ENCODE assay signal across 24 cellular contexts in the genomic region with DNA sequence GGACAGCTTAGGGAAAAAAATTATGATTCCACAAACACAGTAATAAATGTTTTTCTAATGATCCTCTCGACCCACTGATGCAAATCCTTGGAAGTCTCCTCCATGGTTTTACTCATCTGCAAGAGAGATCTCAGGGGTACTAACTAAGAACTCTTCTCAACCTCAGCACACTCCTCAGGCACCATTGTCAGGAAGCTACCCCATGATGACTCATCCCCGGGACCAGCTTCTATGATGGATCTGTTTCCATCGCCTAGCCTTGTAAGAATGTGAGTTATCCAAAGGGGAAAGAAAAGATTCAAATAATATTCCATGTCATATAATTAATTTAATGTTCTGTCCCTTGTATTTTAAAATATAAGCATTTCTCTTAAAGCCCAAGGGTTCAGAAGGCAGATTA.
"Had no signal": no experiment of that assay in that cellular context is flagged by ENCODE, and none has a peak within 500 bp of the region (broad histone marks: within the 10 kb centered on the region; RNA-seq: fewer than 3 reads in every experiment).

No MANE protein-coding gene starts in this region.

- H3K9me3 ChIP-seq: MG63 had no signal

- H3K27ac ChIP-seq: cardiac muscle cell, KMS-11 had no signal

- H3K27me3 ChIP-seq: cardiac muscle cell, MG63 had no signal

- H3K36me3 ChIP-seq: cardiac muscle cell, MG63 had no signal

- DNase-seq: activated CD4-positive, alpha-beta T cell treated with anti-CD3 and anti-CD28 coated beads, Interleukin-2, amount 10 ng/mL, durations not matched to agents 24 days and 14 days; activated CD4-positive, alpha-beta T cell treated with anti-CD3 and anti-CD28 coated beads, Interleukin-2, amount 50 U/mL, for 48 hours; activated CD4-positive, CD25-positive, alpha-beta regulatory T cell treated with anti-CD3 and anti-CD28 coated beads, Interleukin-2, amount 50 U/mL, for 72 hours; activated CD8-positive, alpha-beta memory T cell treated with anti-CD3 and anti-CD28 coated beads, Interleukin-2, amount 10 ng/mL, durations not matched to agents 7 days and 5 days; activated effector memory CD4-positive, alpha-beta T cell treated with Interleukin-2 at 50 U/mL for 16 hours; activated naive CD4-positive, alpha-beta T cell; activated naive CD8-positive, alpha-beta T cell treated with anti-CD3 and anti-CD28 coated beads, Interleukin-2, amount 50 U/mL, for 24 hours; activated T-cell treated with anti-CD3 and anti-CD28 coated beads, Interleukin-2, amount 50 U/mL, for 24 hours; amygdala; MG63; MV-4-11; NCI-H1092 treated with DMSO at 0.1 percent for 48 hours; NCI-H1417 treated with DMSO at 0.1 percent for 48 hours; NCI-H1694; NCI-H2029; NCI-H2107; NCI-H2171 treated with DMSO at 0.1 percent for 48 hours; NCI-H226; NCI-H526 treated with DMSO at 0.1 percent for 48 hours; NCI-H82; OCI-M1; SHP77 had no signal

- H3K4me3 ChIP-seq: cardiac muscle cell, MG63 had no signal
